In the genomic region with DNA sequence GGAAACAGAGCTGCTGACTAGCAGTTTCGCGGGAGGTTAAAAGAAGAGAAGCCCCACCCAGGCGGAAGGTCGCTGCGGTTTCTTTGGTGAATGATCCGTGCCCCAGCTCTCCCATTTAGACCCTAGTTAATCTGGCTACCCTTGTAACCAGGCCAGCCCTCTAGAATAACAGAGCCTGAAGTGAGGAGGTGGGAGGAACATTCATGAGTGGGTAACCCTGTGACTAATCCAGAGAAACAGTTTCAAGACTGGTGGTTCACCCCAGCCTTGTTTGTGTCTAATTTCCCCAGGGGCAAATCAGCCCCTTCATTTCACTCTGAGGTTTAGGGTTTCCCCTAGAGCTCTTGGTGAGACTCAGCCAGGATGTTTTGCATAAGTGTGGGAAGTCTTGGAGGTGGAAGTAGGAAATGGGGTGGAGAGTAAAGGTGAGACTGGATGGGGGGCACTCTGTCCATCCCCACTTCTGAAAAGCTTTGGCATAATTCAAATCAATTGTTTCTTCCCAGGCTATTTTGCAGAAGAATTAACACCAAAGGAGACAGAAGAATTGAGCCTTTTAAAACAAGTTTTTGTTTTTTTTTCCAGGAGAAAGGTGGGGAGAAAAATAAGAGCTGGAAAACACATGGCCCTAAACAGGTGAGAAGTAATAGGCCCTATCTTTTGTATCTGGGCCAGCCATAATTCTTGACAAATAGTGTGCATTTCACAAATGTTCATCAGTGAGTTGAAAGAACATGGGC, we compare ENCODE assay signal across 10 cellular contexts.
DNase-seq lines count a peak whose midpoint lies in the region; ATAC-seq and TF ChIP-seq lines count a peak whose summit lies in the region.
"Had no signal": no experiment of that assay in that cellular context is flagged by ENCODE, and none has a peak within 500 bp of the region (broad histone marks: within the 10 kb centered on the region; RNA-seq: fewer than 3 reads in every experiment).

No MANE protein-coding gene starts in this region.

- H3K27me3 ChIP-seq in left ventricle myocardium inferior (ENCODE audit: low read depth) (peaks cover 48% of the 10 kb centered on the region), esophagus muscularis mucosa (no peaks in the 10 kb centered on the region)
- H3K27me3 ChIP-seq: vagina had no signal

- H3K27me3 Mint-ChIP-seq in endothelial cell (ENCODE audit: unreplicated experiment): no peaks in the 10 kb centered on the region

- no peak overlapping the region for H3K27ac ChIP-seq in left ventricle myocardium inferior (replicated peaks)
- H3K27ac ChIP-seq in esophagus muscularis mucosa (replicated peaks in 1 of 4): no peak overlapping the region
- H3K27ac ChIP-seq: C4-2B, vagina had no signal

- ATAC-seq in left cardiac atrium (no peak), HG03469 (IDR thresholded peaks at IDR 0.05; ENCODE audit: unreplicated experiment) (peak; percentile 75)

- H3K4me3 ChIP-seq in left ventricle myocardium inferior (no peak overlapping the region), esophagus muscularis mucosa (no peak overlapping the region)
- H3K4me3 ChIP-seq: vagina had no signal

- WGBS in esophagus muscularis mucosa: 55% methylated on average over 6 of the region's 6 CpGs

- intact Hi-C loops in left ventricle myocardium inferior (cut with micrococcal nuclease): no loop called here
- intact Hi-C loops in left cardiac atrium (cut with DNase I): no loop called here
- intact Hi-C loops in esophagus muscularis mucosa (cut with DNase I): no loop called here

- peak; percentile 23 for DNase-seq in left ventricle myocardium inferior
- DNase-seq in left cardiac atrium: no peak
- peak; percentile 67 to 74 for DNase-seq in activated CD4-positive, alpha-beta T cell treated with anti-CD3 and anti-CD28 coated beads for 24 hours (ENCODE audit: low read depth in 2 of 2)
- DNase-seq in esophagus muscularis mucosa (ENCODE audit: extremely low spot score): peak; percentile 87
- peak; percentile 36 to 41 for DNase-seq in stimulated activated CD8-positive, alpha-beta memory T cell treated with anti-CD3 and anti-CD28 coated beads, Interleukin-7, amount 100 ng/mL, for 1 hour (ENCODE audit: low read depth in 2 of 2)
- DNase-seq in endothelial cell (ENCODE audit: low spot score): no peak
- no peak for DNase-seq in GM03348 (ENCODE audit: low spot score)

- H3K9me3 ChIP-seq in left ventricle myocardium inferior (replicated peaks) (peaks cover 5% of the 10 kb centered on the region), esophagus muscularis mucosa (peaks cover 0 to 7% (median 7%) of the 10 kb centered on the region in 4 donors)
- H3K9me3 ChIP-seq: vagina had no signal

- no peaks in the 10 kb centered on the region for H3K9me3 Mint-ChIP-seq in endothelial cell (ENCODE audit: unreplicated experiment)

- no peak overlapping the region for H3K4me3 Mint-ChIP-seq in endothelial cell (ENCODE audit: unreplicated experiment)

- no peaks in the 10 kb centered on the region for H3K36me3 Mint-ChIP-seq in endothelial cell (ENCODE audit: low read depth, unreplicated experiment)

- no peak for TF ChIP-seq EP300 in esophagus muscularis mucosa (IDR thresholded peaks at IDR 0.05)

- H3K36me3 ChIP-seq in left ventricle myocardium inferior: no peaks in the 10 kb centered on the region
- H3K36me3 ChIP-seq in esophagus muscularis mucosa: no peaks in the 10 kb centered on the region
- H3K36me3 ChIP-seq: vagina had no signal

- no peak overlapping the region for H3K27ac Mint-ChIP-seq in endothelial cell (ENCODE audit: unreplicated experiment)

- H3K4me1 ChIP-seq in left ventricle myocardium inferior (no peaks in the 10 kb centered on the region), esophagus muscularis mucosa (no peaks in the 10 kb centered on the region)

- no peak for TF ChIP-seq CTCF in left ventricle myocardium inferior (IDR thresholded peaks at IDR 0.05; ENCODE audit: borderline replicate concordance)
- TF ChIP-seq CTCF in esophagus muscularis mucosa (IDR thresholded peaks at IDR 0.05): no peak
- TF ChIP-seq CTCF in endothelial cell (IDR thresholded peaks at IDR 0.05; ENCODE audit: unreplicated experiment): no peak

- TF ChIP-seq POLR2A in esophagus muscularis mucosa (IDR thresholded peaks at IDR 0.05; ENCODE audit: low read depth): no peak

- H3K4me1 Mint-ChIP-seq in endothelial cell (ENCODE audit: unreplicated experiment): peaks cover 24% of the 10 kb centered on the region

Comparison
In these comparisons a context has a peak if more than half of its experiments do, and no peak if none do; other contexts are left out.
1. DNase-seq: peak in left ventricle myocardium inferior (single experiment), activated CD4-positive, alpha-beta T cell treated with anti-CD3 and anti-CD28 coated beads for 24 hours (2 of 2), esophagus muscularis mucosa (single experiment) and stimulated activated CD8-positive, alpha-beta memory T cell treated with anti-CD3 and anti-CD28 coated beads, Interleukin-7, amount 100 ng/mL, for 1 hour (2 of 2); none in left cardiac atrium (single experiment), endothelial cell (single experiment) and GM03348 (single experiment).